In genomic region chr18:49960376-49960775, GRCh38 we compare ENCODE assay signal across 27 cellular contexts.
A peak's percentile ranks its signal among the peaks of the same experiment; 100 is the strongest.
DNase-seq lines count a peak whose midpoint lies in the region; ATAC-seq, FAIRE-seq and TF ChIP-seq lines count a peak whose summit lies in the region.
"Had no signal": no experiment of that assay in that cellular context is flagged by ENCODE, and none has a peak within 500 bp of the region (broad histone marks: within the 10 kb centered on the region; RNA-seq: fewer than 3 reads in every experiment).

No MANE protein-coding gene starts in this region.

- intact Hi-C loops in activated CD8-positive, alpha-beta T cell treated with anti-CD3 and anti-CD28 coated beads for 36 hours (cut with micrococcal nuclease) = no loop called here

- no peaks in the 10 kb centered on the region for H3K36me3 ChIP-seq in HEK293 (ENCODE audit: control insufficient read depth in 2 of 2, insufficient read depth in 1 of 2, low read length in 2 of 2)
- H3K36me3 ChIP-seq: BE2C, BLaER1 had no signal

- H3K27me3 Mint-ChIP-seq in activated CD8-positive, alpha-beta T cell treated with anti-CD3 and anti-CD28 coated beads, Interleukin-2, amount 10 ng/mL, durations not matched to agents 7 days and 5 days (ENCODE audit: low read depth) = peaks cover 23% of the 10 kb centered on the region
- H3K27me3 Mint-ChIP-seq in activated CD8-positive, alpha-beta T cell treated with anti-CD3 and anti-CD28 coated beads for 36 hours = peaks cover 29% of the 10 kb centered on the region
- peaks cover 5% of the 10 kb centered on the region for H3K27me3 Mint-ChIP-seq in nephron (ENCODE audit: low read depth)

- H3K4me1 Mint-ChIP-seq in activated CD8-positive, alpha-beta T cell treated with anti-CD3 and anti-CD28 coated beads, Interleukin-2, amount 10 ng/mL, durations not matched to agents 7 days and 5 days (ENCODE audit: low read depth) = peaks cover 47% of the 10 kb centered on the region
- peaks cover 37% of the 10 kb centered on the region for H3K4me1 Mint-ChIP-seq in activated CD8-positive, alpha-beta T cell treated with anti-CD3 and anti-CD28 coated beads for 36 hours (ENCODE audit: low read depth)
- no peaks in the 10 kb centered on the region for H3K4me1 Mint-ChIP-seq in nephron
- H3K4me1 Mint-ChIP-seq: CD14-positive monocyte had no signal

- no peaks in the 10 kb centered on the region for H3K4me1 ChIP-seq in HEK293 (ENCODE audit: control insufficient read depth, insufficient read depth, low read length)
- H3K4me1 ChIP-seq: BE2C had no signal

- peak overlapping the region; percentile 36 for H3K27ac Mint-ChIP-seq in activated CD8-positive, alpha-beta T cell treated with anti-CD3 and anti-CD28 coated beads, Interleukin-2, amount 10 ng/mL, durations not matched to agents 7 days and 5 days
- H3K27ac Mint-ChIP-seq in activated CD8-positive, alpha-beta T cell treated with anti-CD3 and anti-CD28 coated beads for 36 hours = no peak overlapping the region
- H3K27ac Mint-ChIP-seq in nephron = peak overlapping the region in 2 of 3 experiments; percentile 4 to 31
- H3K27ac Mint-ChIP-seq: CD14-positive monocyte; CD4-positive, alpha-beta memory T cell; CD4-positive, CD25-positive, alpha-beta regulatory T cell had no signal

- H3K27ac ChIP-seq in HEK293 (ENCODE audit: extremely low read depth, low read depth, low read length) = no peak overlapping the region
- H3K27ac ChIP-seq: BLaER1 had no signal

- CTCF ChIA-PET in activated CD8-positive, alpha-beta T cell treated with anti-CD3 and anti-CD28 coated beads, Interleukin-2, amount 10 ng/mL, durations not matched to agents 7 days and 5 days (lab: Charles Lee) = interaction anchor here (2.0 kb wide), 1 partner anchor 10 kb away, joined by 7 read pairs; no protein-coding TSS in a partner anchor
- CTCF ChIA-PET in activated CD8-positive, alpha-beta T cell treated with anti-CD3 and anti-CD28 coated beads for 36 hours (lab: Charles Lee) = no interaction called here
- CTCF ChIA-PET in HEK293 (lab: Yijun Ruan, JAX) = no interaction called here

- TF ChIP-seq CTCF in activated CD8-positive, alpha-beta T cell treated with anti-CD3 and anti-CD28 coated beads for 36 hours (IDR thresholded peaks at IDR 0.05) = no peak
- TF ChIP-seq CTCF in HEK293 (tag by site-specific recombination; IDR thresholded peaks at IDR 0.05) = no peak
- no peak for TF ChIP-seq CTCF in nephron (IDR thresholded peaks at IDR 0.05; ENCODE audit: unreplicated experiment in 3 of 3)

- POLR2A ChIA-PET in activated CD8-positive, alpha-beta T cell treated with anti-CD3 and anti-CD28 coated beads, Interleukin-2, amount 10 ng/mL, durations not matched to agents 7 days and 5 days (lab: Charles Lee) = no interaction called here
- POLR2A ChIA-PET in activated CD8-positive, alpha-beta T cell treated with anti-CD3 and anti-CD28 coated beads for 36 hours (lab: Charles Lee) = no interaction called here
- POLR2A ChIA-PET in HEK293 (lab: Yijun Ruan, JAX) = no interaction called here

- no peaks in the 10 kb centered on the region for H3K9me3 Mint-ChIP-seq in activated CD8-positive, alpha-beta T cell treated with anti-CD3 and anti-CD28 coated beads, Interleukin-2, amount 10 ng/mL, durations not matched to agents 7 days and 5 days (ENCODE audit: insufficient read depth)
- H3K9me3 Mint-ChIP-seq in activated CD8-positive, alpha-beta T cell treated with anti-CD3 and anti-CD28 coated beads for 36 hours = no peaks in the 10 kb centered on the region
- H3K9me3 Mint-ChIP-seq in nephron = no peaks in the 10 kb centered on the region
- H3K9me3 Mint-ChIP-seq: CD4-positive, CD25-positive, alpha-beta regulatory T cell had no signal

- H3K36me3 Mint-ChIP-seq in activated CD8-positive, alpha-beta T cell treated with anti-CD3 and anti-CD28 coated beads, Interleukin-2, amount 10 ng/mL, durations not matched to agents 7 days and 5 days (ENCODE audit: low read depth) = no peaks in the 10 kb centered on the region
- H3K36me3 Mint-ChIP-seq in activated CD8-positive, alpha-beta T cell treated with anti-CD3 and anti-CD28 coated beads for 36 hours (ENCODE audit: low read depth) = no peaks in the 10 kb centered on the region
- no peaks in the 10 kb centered on the region for H3K36me3 Mint-ChIP-seq in nephron (ENCODE audit: low read depth)
- H3K36me3 Mint-ChIP-seq: CD14-positive monocyte; CD4-positive, alpha-beta memory T cell; CD4-positive, CD25-positive, alpha-beta regulatory T cell had no signal

- DNase-seq in activated CD8-positive, alpha-beta T cell treated with anti-CD3 and anti-CD28 coated beads, Interleukin-2, amount 10 ng/mL, durations not matched to agents 7 days and 5 days = no peak
- DNase-seq in activated CD8-positive, alpha-beta T cell treated with anti-CD3 and anti-CD28 coated beads for 36 hours = no peak
- no peak for DNase-seq in GM19239 (ENCODE audit: insufficient read length, low spot score)
- DNase-seq in stimulated activated CD4-positive, alpha-beta T cell treated with anti-CD3 and anti-CD28 coated beads, Interleukin-2, amount 100 ng/mL, for 24 hours = no peak
- DNase-seq: 8988T; ACHN; BE2C; C1 segment of cervical spinal cord; CD4-positive, alpha-beta memory T cell; CD4-positive, CD25-positive, alpha-beta regulatory T cell; CD8-positive, alpha-beta memory T cell; COR-L47; DMS 273 treated with DMSO at 0.1 percent for 48 hours; DMS153; DMS53; DMS79; DND-41; EL; GDM1 had no signal

- H3K4me3 ChIP-seq in HEK293 (ENCODE audit: low read depth, low read length) = no peak overlapping the region
- H3K4me3 ChIP-seq: BLaER1, GM12878 had no signal

- H3K9me3 ChIP-seq in HEK293 (ENCODE audit: control insufficient read depth, insufficient read depth, low read depth, low read length) = no peaks in the 10 kb centered on the region
- H3K9me3 ChIP-seq: BE2C, BLaER1 had no signal

- FAIRE-seq in GM19239 (lab: Jason Lieb, UNC) = peak; percentile 72
- FAIRE-seq: A204.1, GM12878 had no signal

- no peak overlapping the region for H3K4me3 Mint-ChIP-seq in activated CD8-positive, alpha-beta T cell treated with anti-CD3 and anti-CD28 coated beads, Interleukin-2, amount 10 ng/mL, durations not matched to agents 7 days and 5 days
- no peak overlapping the region for H3K4me3 Mint-ChIP-seq in activated CD8-positive, alpha-beta T cell treated with anti-CD3 and anti-CD28 coated beads for 36 hours
- no peak overlapping the region for H3K4me3 Mint-ChIP-seq in nephron
- H3K4me3 Mint-ChIP-seq: CD14-positive monocyte; CD4-positive, alpha-beta memory T cell; CD4-positive, CD25-positive, alpha-beta regulatory T cell; CD8-positive, alpha-beta memory T cell had no signal

- ATAC-seq in activated CD8-positive, alpha-beta T cell treated with anti-CD3 and anti-CD28 coated beads, Interleukin-2, amount 10 ng/mL, durations not matched to agents 7 days and 5 days = no peak
- no peak for ATAC-seq in activated CD8-positive, alpha-beta T cell treated with anti-CD3 and anti-CD28 coated beads for 36 hours
- ATAC-seq in GM18909 (IDR thresholded peaks at IDR 0.05; ENCODE audit: poor library complexity, unreplicated experiment) = no peak
- ATAC-seq in HG03039 (IDR thresholded peaks at IDR 0.05; ENCODE audit: unreplicated experiment) = no peak

TF ChIP-seq in HEK293, 187 proteins besides CTCF, POLR2A, EP300 and RAD21:
- peak; percentile 93 for TF ChIP-seq SCRT2 (tag by site-specific recombination; IDR thresholded peaks at IDR 0.05)
- peak; percentile 92 for TF ChIP-seq SCRT1 (tag by site-specific recombination; IDR thresholded peaks at IDR 0.05; ENCODE audit: borderline replicate concordance)
- no peak for TF ChIP-seq INSM2 (tag by site-specific recombination; IDR thresholded peaks at IDR 0.05)
- no peak for TF ChIP-seq ZNF404 (tag by site-specific recombination; IDR thresholded peaks at IDR 0.05)
